1 cellular context compared by ENCODE assay signal in the genomic region with DNA sequence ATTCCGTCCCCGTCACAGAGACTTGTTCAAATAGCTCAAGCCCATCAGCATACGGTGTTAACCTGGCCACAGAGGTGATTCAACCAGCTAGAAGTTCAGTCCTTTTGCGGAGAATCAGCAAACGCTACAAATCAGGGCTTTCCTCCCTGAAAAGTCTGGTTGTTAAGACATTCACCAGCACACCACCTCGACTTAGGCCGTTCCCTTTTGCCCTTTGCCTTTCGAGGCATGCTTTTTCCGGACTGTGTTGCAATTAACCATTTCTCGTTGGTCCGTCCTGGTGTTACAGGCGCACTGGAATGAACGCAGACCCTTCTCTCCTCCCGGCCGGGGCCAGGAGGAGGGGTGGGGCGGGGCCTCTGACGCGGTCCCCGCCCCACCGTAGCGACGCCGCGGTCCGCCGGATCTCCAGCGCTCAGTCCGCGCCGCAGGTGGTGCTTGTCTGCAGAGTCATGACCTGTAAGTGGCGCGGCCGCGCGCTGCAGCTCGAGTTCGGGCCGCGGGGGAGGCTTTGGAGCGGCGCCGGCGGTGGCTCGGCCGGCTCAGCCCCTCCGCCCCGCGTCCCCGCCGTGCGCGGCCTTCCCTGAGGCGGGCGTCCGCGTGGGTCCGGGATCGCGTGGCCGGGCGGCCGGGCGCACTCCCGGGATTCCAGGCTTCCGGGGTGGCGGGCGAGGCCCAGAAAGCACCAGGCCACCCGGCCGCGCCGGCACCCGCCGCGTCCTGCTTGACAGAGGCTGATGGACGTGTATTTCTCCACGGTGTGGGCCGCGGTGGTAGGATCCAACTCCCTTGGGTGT.
A peak's percentile ranks its signal among the peaks of the same experiment; 100 is the strongest.
TF ChIP-seq lines count a peak whose summit lies in the region.

Gene NIT2, plus strand, starts transcription at position 418 of the 797 bp plus-strand sequence. Its CDS starts 35 bp downstream, at position 453.

TF ChIP-seq in HepG2, 621 proteins besides CTCF, POLR2A, EP300 and RAD21 (continued from another document and continues in another):
- TF ChIP-seq, protein P1, sequence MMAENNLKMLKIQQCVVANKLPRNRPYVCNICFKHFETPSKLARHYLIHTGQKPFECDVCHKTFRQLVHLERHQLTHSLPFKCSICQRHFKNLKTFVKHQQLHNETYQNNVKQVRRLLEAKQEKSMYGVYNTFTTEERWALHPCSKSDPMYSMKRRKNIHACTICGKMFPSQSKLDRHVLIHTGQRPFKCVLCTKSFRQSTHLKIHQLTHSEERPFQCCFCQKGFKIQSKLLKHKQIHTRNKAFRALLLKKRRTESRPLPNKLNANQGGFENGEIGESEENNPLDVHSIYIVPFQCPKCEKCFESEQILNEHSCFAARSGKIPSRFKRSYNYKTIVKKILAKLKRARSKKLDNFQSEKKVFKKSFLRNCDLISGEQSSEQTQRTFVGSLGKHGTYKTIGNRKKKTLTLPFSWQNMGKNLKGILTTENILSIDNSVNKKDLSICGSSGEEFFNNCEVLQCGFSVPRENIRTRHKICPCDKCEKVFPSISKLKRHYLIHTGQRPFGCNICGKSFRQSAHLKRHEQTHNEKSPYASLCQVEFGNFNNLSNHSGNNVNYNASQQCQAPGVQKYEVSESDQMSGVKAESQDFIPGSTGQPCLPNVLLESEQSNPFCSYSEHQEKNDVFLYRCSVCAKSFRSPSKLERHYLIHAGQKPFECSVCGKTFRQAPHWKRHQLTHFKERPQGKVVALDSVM (CRISPR knock-in tag; IDR thresholded peaks at IDR 0.05) = peak; percentile 88
- TF ChIP-seq RXRA (CRISPR knock-in tag; IDR thresholded peaks at IDR 0.05) (peak; percentile 32; the same call in 1 of the 2 replicates), GTF3A (CRISPR knock-in tag; conservative IDR thresholded peaks at IDR 0.05) (no peak), ELF3 (CRISPR knock-in tag; IDR thresholded peaks at IDR 0.05) (no peak), DBP (CRISPR knock-in tag; IDR thresholded peaks at IDR 0.05; ENCODE audit: not compliant biosample characterization) (no peak), HOXD1 (CRISPR knock-in tag; IDR thresholded peaks at IDR 0.05) (no peak), PAX8 (CRISPR knock-in tag; IDR thresholded peaks at IDR 0.05; ENCODE audit: borderline replicate concordance) (0 out of 2 replicates have a peak, but pooled peaks have one; percentile 89), TRIM22 (IDR thresholded peaks at IDR 0.05) (no peak), PRDM10 (CRISPR knock-in tag; IDR thresholded peaks at IDR 0.05; ENCODE audit: low read depth) (0 out of 2 replicates have a peak, but pooled peaks have one; percentile 24), TEAD3 (CRISPR knock-in tag; optimal IDR thresholded peaks at IDR 0.05; ENCODE audit: borderline replicate concordance) (peak; percentile 67), ZNF543 (CRISPR knock-in tag; IDR thresholded peaks at IDR 0.05) (0 out of 2 replicates have a peak, but pooled peaks have one; percentile 50), HES4 (CRISPR knock-in tag; IDR thresholded peaks at IDR 0.05; ENCODE audit: borderline replicate concordance) (no peak; the same call in 1 of the 2 replicates), MED1 (CRISPR knock-in tag; IDR thresholded peaks at IDR 0.05) (peak; percentile 71), TOPORS (CRISPR knock-in tag; IDR thresholded peaks at IDR 0.05) (no peak; the same call in 1 of the 2 replicates), ISL2 (CRISPR knock-in tag; IDR thresholded peaks at IDR 0.05) (peak; percentile 85), ZBTB3 (CRISPR knock-in tag; IDR thresholded peaks at IDR 0.05; ENCODE audit: borderline replicate concordance, low read depth) (no peak), HNF4G (IDR thresholded peaks at IDR 0.05; ENCODE audit: borderline replicate concordance, low read depth, low read length) (0 out of 2 replicates have a peak, but pooled peaks have one; percentile 41), HNF4G (CRISPR knock-in tag; IDR thresholded peaks at IDR 0.05; ENCODE audit: borderline replicate concordance, low read depth) (no peak), ZNF331 (CRISPR knock-in tag; IDR thresholded peaks at IDR 0.05) (no peak; the same call in 1 of the 2 replicates), JUN (CRISPR knock-in tag; IDR thresholded peaks at IDR 0.05) (no peak), RELA (CRISPR knock-in tag; IDR thresholded peaks at IDR 0.05) (no peak), POLR2G (IDR thresholded peaks at IDR 0.05; ENCODE audit: low read depth, low read length) (peak; percentile 87), ELF1 (CRISPR knock-in tag; IDR thresholded peaks at IDR 0.05) (no peak; the same call in 1 of the 2 replicates), KMT2A (CRISPR knock-in tag; IDR thresholded peaks at IDR 0.05) (peak; percentile 48; the same call in 1 of the 2 replicates), ZNF317 (CRISPR knock-in tag; IDR thresholded peaks at IDR 0.05) (no peak), ETV6 (CRISPR knock-in tag; conservative IDR thresholded peaks at IDR 0.05) (no peak), ZSCAN20 (CRISPR knock-in tag; IDR thresholded peaks at IDR 0.05; ENCODE audit: borderline replicate concordance) (peak; percentile 84; the same call in 1 of the 2 replicates), ZNF598 (CRISPR knock-in tag; IDR thresholded peaks at IDR 0.05; ENCODE audit: borderline replicate concordance) (no peak)
- TF ChIP-seq, protein P2, sequence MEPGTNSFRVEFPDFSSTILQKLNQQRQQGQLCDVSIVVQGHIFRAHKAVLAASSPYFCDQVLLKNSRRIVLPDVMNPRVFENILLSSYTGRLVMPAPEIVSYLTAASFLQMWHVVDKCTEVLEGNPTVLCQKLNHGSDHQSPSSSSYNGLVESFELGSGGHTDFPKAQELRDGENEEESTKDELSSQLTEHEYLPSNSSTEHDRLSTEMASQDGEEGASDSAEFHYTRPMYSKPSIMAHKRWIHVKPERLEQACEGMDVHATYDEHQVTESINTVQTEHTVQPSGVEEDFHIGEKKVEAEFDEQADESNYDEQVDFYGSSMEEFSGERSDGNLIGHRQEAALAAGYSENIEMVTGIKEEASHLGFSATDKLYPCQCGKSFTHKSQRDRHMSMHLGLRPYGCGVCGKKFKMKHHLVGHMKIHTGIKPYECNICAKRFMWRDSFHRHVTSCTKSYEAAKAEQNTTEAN (CRISPR knock-in tag; conservative IDR thresholded peaks at IDR 0.05) = 0 out of 2 replicates have a peak, but pooled peaks have one; percentile 25
- TF ChIP-seq, protein P3, sequence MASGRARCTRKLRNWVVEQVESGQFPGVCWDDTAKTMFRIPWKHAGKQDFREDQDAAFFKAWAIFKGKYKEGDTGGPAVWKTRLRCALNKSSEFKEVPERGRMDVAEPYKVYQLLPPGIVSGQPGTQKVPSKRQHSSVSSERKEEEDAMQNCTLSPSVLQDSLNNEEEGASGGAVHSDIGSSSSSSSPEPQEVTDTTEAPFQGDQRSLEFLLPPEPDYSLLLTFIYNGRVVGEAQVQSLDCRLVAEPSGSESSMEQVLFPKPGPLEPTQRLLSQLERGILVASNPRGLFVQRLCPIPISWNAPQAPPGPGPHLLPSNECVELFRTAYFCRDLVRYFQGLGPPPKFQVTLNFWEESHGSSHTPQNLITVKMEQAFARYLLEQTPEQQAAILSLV (CRISPR knock-in tag; IDR thresholded peaks at IDR 0.05; ENCODE audit: borderline replicate concordance) = no peak
- TF ChIP-seq, protein P4, sequence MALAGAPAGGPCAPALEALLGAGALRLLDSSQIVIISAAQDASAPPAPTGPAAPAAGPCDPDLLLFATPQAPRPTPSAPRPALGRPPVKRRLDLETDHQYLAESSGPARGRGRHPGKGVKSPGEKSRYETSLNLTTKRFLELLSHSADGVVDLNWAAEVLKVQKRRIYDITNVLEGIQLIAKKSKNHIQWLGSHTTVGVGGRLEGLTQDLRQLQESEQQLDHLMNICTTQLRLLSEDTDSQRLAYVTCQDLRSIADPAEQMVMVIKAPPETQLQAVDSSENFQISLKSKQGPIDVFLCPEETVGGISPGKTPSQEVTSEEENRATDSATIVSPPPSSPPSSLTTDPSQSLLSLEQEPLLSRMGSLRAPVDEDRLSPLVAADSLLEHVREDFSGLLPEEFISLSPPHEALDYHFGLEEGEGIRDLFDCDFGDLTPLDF (CRISPR knock-in tag; IDR thresholded peaks at IDR 0.05) = peak; percentile 51; the same call in 1 of the 2 replicates
- TF ChIP-seq, protein P5, sequence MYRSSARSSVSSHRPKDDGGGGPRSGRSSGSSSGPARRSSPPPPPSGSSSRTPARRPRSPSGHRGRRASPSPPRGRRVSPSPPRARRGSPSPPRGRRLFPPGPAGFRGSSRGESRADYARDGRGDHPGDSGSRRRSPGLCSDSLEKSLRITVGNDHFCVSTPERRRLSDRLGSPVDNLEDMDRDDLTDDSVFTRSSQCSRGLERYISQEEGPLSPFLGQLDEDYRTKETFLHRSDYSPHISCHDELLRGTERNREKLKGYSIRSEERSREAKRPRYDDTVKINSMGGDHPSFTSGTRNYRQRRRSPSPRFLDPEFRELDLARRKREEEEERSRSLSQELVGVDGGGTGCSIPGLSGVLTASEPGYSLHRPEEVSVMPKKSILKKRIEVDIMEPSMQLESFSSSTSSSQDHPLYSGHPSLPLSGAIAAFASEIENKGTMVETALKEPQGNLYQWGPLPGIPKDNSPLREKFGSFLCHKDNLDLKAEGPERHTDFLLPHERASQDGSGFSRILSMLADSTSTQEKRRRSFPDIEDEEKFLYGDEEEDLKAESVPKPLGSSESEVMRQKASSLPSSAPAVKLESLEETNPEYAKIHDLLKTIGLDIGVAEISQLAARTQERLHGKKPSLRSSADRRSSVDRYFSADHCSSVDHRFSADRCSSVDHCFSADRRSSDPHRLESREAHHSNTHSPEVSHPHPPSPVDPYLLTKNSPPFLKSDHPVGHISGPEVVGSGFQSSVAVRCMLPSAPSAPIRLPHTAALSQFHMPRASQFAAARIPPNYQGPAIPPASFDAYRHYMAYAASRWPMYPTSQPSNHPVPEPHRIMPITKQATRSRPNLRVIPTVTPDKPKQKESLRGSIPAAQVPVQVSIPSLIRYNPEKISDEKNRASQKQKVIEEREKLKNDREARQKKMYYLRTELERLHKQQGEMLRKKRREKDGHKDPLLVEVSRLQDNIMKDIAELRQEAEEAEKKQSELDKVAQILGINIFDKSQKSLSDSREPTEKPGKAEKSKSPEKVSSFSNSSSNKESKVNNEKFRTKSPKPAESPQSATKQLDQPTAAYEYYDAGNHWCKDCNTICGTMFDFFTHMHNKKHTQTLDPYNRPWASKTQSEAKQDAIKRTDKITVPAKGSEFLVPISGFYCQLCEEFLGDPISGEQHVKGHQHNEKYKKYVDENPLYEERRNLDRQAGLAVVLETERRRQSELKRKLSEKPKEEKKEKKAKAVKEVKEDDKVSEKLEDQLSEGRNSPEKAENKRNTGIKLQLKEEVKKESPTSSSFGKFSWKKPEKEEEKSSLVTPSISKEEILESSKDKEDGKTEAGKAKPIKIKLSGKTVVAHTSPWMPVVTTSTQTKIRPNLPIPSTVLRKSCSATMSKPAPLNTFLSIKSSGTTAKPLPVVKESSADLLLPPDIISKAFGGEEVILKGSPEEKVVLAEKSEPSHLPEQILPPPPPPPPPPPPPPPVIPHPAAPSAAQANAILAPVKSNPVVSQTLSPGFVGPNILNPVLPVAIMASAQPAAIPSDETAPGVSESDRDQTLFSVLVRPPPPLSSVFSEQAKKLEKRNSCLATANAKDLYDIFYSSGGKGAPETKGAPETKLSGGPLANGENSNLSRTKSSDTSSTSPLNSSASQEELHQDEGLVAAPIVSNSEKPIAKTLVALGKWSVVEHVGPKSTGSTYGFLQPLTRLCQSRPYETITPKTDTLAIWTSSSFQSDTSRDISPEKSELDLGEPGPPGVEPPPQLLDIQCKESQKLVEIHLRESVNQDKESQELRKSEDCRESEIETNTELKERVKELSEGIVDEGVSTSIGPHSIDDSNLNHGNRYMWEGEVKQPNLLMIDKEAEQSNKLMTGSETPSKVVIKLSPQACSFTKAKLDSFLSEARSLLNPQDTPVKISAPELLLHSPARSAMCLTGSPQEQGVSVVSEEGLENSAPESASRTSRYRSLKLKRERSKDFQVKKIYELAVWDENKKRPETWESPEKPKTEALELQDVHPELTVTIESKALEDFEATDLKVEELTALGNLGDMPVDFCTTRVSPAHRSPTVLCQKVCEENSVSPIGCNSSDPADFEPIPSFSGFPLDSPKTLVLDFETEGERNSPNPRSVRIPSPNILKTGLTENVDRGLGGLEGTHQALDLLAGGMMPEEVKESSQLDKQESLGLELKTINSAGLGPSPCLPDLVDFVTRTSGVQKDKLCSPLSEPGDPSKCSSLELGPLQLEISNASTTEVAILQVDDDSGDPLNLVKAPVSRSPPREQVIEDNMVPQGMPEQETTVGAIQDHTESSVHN (CRISPR knock-in tag; IDR thresholded peaks at IDR 0.05) = 0 out of 2 replicates have a peak, but pooled peaks have one; percentile 49
